25 cellular contexts compared by ENCODE assay signal in genomic region chr20:1937316-1937976, GRCh38. TPM values are rescaled to one million over a fixed set of nuclear protein-coding genes. Genes with fewer than 3 reads are reported as not detected.
"Had no signal": no experiment of that assay in that cellular context is flagged by ENCODE, and none has a peak within 500 bp of the region (broad histone marks: within the 10 kb centered on the region; RNA-seq: fewer than 3 reads in every experiment).

No MANE protein-coding gene starts in this region.

- DNase-seq: activated CD4-positive, alpha-beta T cell treated with anti-CD3 and anti-CD28 coated beads for 48 hours; activated CD4-positive, alpha-beta T cell treated with anti-CD3 and anti-CD28 coated beads, Interleukin-2, amount 50 U/mL, for 4 hours; activated CD4-positive, CD25-positive, alpha-beta regulatory T cell treated with anti-CD3 and anti-CD28 coated beads, Interleukin-2, amount 50 U/mL, for 72 hours; activated CD8-positive, alpha-beta memory T cell treated with anti-CD3 and anti-CD28 coated beads, Interleukin-2, amount 50 U/mL, for 48 hours; activated CD8-positive, alpha-beta T cell treated with anti-CD3 and anti-CD28 coated beads, Interleukin-2, amount 10 ng/mL, durations not matched to agents 7 days and 5 days; activated naive CD4-positive, alpha-beta T cell treated with Interleukin-2 at 50 U/mL for 16 hours; activated naive CD8-positive, alpha-beta T cell treated with anti-CD3 and anti-CD28 coated beads, Interleukin-2, amount 50 U/mL, for 24 hours; activated T-cell treated with anti-CD3 and anti-CD28 coated beads, Interleukin-2, amount 50 U/mL, for 1 hour; amygdala; caudate nucleus; Karpas-422; NCI-H1105 treated with DMSO at 0.1 percent for 48 hours; NCI-H1436 treated with DMSO at 0.1 percent for 48 hours; NCI-H187; NCI-H2081; NCI-H446; NCI-H524; PC-9; SIG-M5; T-helper 17 cell; T-helper 9 cell had no signal

- ATAC-seq: activated CD8-positive, alpha-beta T cell treated with anti-CD3 and anti-CD28 coated beads, Interleukin-2, amount 10 ng/mL, durations not matched to agents 7 days and 5 days; activated naive CD4-positive, alpha-beta T cell treated with anti-CD3 and anti-CD28 coated beads, Interleukin-2, amount 50 U/mL, for 72 hours; activated naive CD8-positive, alpha-beta T cell treated with anti-CD3 and anti-CD28 coated beads, Interleukin-2, amount 50 U/mL, for 24 hours; K562; T-helper 17 cell; WTC11 had no signal

- H3K27ac ChIP-seq: PC-9 had no signal

RNA-seq across cellular contexts. Expression of gene SIRPA, which starts 42.2 kb away (rescaled TPM):
- total RNA-seq: activated CD8-positive, alpha-beta T cell treated with anti-CD3 and anti-CD28 coated beads, Interleukin-2, amount 10 ng/mL, durations not matched to agents 7 days and 5 days had no signal

RNA-seq across cellular contexts. Expression of gene PDYN, which starts 56.4 kb away (rescaled TPM):
- total RNA-seq: activated CD8-positive, alpha-beta T cell treated with anti-CD3 and anti-CD28 coated beads, Interleukin-2, amount 10 ng/mL, durations not matched to agents 7 days and 5 days; activated naive CD4-positive, alpha-beta T cell treated with anti-CD3 and anti-CD28 coated beads, Interleukin-2, amount 50 U/mL, for 72 hours; astrocyte; K562; PC-9; T-helper 17 cell had no signal
